4 cellular contexts compared by ENCODE assay signal in the genomic region with DNA sequence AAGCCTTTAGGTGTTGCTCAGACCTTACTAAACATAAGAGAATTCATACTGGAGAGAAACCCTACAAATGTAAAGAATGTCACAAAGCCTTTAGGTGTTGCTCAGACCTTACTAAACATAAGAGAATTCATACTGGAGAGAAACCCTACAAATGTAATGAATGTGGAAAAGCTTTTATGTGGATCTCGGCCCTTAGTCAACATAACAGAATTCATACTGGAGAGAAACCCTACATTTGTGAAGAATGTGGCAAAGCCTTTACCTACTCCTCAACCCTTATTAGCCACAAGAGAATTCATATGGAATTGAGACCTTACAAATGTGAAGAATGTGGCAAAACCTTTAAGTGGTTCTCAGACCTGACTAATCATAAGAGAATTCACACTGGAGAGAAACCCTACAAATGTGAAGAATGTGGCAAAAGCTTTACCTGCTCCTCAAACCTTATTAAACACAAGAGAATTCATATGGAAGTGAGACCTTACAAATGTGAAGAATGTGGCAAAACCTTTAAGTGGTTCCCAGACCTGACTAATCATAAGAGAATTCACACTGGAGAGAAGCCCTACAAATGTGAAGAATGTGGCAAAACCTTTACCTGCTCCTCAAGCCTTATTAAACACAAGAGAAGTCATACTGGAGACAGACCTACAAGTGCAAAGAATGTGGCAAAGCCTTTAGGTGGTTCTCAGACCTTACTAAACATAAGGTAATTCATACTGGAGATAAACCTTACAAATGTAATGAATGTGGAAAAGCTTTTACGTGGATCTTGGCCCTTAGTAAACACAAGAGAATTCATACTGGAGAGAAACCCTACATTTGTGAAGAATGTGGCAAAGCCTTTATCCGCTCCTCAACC. TPM values are rescaled to one million over a fixed set of nuclear protein-coding genes. Genes with fewer than 3 reads are reported as not detected.
"Had no signal": no experiment of that assay in that cellular context is flagged by ENCODE, and none has a peak within 500 bp of the region (broad histone marks: within the 10 kb centered on the region; RNA-seq: fewer than 3 reads in every experiment).

No MANE protein-coding gene starts in this region.

RNA-seq across cellular contexts. Expression of a gene that starts 32.8 kb away (rescaled TPM):
- total RNA-seq: neural crest cell, osteocyte, pulmonary artery endothelial cell, smooth muscle cell had no signal
- polyA plus RNA-seq: smooth muscle cell had no signal
